1 cellular context compared by ENCODE assay signal in genomic region chr19:43820861-43821215, GRCh38.
TF ChIP-seq lines count a peak whose summit lies in the region.

No MANE protein-coding gene starts in this region.

TF ChIP-seq in IMR-90, 13 proteins besides CTCF, POLR2A, EP300 and RAD21:
- TF ChIP-seq ELK1 (IDR thresholded peaks at IDR 0.05; ENCODE audit: borderline replicate concordance, low read depth, low read length) (no peak), FOS (IDR thresholded peaks at IDR 0.05; ENCODE audit: low read depth, low read length) (no peak), USF2 (IDR thresholded peaks at IDR 0.05; ENCODE audit: low read depth, low read length) (no peak), CEBPB (IDR thresholded peaks at IDR 0.05; ENCODE audit: low read depth, low read length) (no peak)
